1 cellular context compared by ENCODE assay signal in the genomic region with DNA sequence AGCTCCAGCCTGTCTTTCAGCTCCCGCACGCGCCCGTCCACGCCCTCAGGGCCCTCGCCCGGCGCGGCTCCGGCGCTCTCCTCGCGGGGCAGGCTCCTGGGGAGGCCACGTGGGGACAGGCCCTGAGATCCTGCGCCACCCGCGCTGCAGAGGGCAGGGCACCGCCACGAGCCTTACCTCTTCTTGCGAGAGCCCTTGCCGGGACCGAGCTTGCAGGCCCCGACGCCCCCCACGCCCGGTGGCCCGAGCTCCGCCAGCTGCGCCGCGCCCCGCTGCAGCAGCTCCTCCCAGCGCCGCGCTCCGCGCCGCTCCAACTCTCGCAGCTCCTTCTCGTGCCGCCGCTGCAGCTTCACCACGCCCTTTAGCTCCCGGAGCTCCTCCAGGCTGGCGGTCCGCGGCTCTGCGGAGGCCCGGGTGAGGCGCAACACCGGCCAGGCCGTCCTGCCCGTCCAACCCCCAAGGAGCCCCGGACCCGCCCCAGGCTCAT.
TF ChIP-seq lines count a peak whose summit lies in the region.

No MANE protein-coding gene starts in this region.

TF ChIP-seq in K562, 482 proteins besides CTCF, POLR2A, EP300 and RAD21 (continued from another document and continues in another):
- TF ChIP-seq CEBPZ (IDR thresholded peaks at IDR 0.05; ENCODE audit: borderline replicate concordance, low read depth, low read length) = no peak
- no peak for TF ChIP-seq ELF2 (CRISPR knock-in tag; IDR thresholded peaks at IDR 0.05)
- TF ChIP-seq JUN (IDR thresholded peaks at IDR 0.05; ENCODE audit: borderline replicate concordance, low read depth, low read length) = no peak
- no peak for TF ChIP-seq JUN (CRISPR knock-in tag; IDR thresholded peaks at IDR 0.05; ENCODE audit: borderline replicate concordance)
- no peak for TF ChIP-seq MCM3 (IDR thresholded peaks at IDR 0.05)
- TF ChIP-seq ESRRB (CRISPR knock-in tag; IDR thresholded peaks at IDR 0.05; ENCODE audit: borderline replicate concordance) = no peak
- peak; percentile 67 for TF ChIP-seq RBFOX2 (IDR thresholded peaks at IDR 0.05; ENCODE audit: low read depth, low read length)
- TF ChIP-seq, protein P1, sequence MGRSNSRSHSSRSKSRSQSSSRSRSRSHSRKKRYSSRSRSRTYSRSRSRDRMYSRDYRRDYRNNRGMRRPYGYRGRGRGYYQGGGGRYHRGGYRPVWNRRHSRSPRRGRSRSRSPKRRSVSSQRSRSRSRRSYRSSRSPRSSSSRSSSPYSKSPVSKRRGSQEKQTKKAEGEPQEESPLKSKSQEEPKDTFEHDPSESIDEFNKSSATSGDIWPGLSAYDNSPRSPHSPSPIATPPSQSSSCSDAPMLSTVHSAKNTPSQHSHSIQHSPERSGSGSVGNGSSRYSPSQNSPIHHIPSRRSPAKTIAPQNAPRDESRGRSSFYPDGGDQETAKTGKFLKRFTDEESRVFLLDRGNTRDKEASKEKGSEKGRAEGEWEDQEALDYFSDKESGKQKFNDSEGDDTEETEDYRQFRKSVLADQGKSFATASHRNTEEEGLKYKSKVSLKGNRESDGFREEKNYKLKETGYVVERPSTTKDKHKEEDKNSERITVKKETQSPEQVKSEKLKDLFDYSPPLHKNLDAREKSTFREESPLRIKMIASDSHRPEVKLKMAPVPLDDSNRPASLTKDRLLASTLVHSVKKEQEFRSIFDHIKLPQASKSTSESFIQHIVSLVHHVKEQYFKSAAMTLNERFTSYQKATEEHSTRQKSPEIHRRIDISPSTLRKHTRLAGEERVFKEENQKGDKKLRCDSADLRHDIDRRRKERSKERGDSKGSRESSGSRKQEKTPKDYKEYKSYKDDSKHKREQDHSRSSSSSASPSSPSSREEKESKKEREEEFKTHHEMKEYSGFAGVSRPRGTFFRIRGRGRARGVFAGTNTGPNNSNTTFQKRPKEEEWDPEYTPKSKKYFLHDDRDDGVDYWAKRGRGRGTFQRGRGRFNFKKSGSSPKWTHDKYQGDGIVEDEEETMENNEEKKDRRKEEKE (IDR thresholded peaks at IDR 0.05; ENCODE audit: borderline replicate concordance in 1 of 2, control insufficient read depth in 1 of 2, low read depth in 2 of 2, low read length in 1 of 2) = no peak
- no peak for TF ChIP-seq CEBPB (tag; IDR thresholded peaks at IDR 0.05)
- peak; percentile 42 for TF ChIP-seq CCNT2 (IDR thresholded peaks at IDR 0.05; ENCODE audit: borderline replicate concordance, extremely low read depth, insufficient read length, low read depth, low read length)
- no peak for TF ChIP-seq TRIM24 (IDR thresholded peaks at IDR 0.05)
- no peak for TF ChIP-seq NFE2L1 (tag; IDR thresholded peaks at IDR 0.05; ENCODE audit: borderline replicate concordance, low read depth)
- TF ChIP-seq ZBTB17 (CRISPR knock-in tag; IDR thresholded peaks at IDR 0.05) = no peak
- peak; percentile 75; the same call in 1 of the 2 replicates for TF ChIP-seq CTBP1 (IDR thresholded peaks at IDR 0.05; ENCODE audit: borderline replicate concordance)
- TF ChIP-seq, protein P2, sequence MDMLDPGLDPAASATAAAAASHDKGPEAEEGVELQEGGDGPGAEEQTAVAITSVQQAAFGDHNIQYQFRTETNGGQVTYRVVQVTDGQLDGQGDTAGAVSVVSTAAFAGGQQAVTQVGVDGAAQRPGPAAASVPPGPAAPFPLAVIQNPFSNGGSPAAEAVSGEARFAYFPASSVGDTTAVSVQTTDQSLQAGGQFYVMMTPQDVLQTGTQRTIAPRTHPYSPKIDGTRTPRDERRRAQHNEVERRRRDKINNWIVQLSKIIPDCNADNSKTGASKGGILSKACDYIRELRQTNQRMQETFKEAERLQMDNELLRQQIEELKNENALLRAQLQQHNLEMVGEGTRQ (CRISPR knock-in tag; IDR thresholded peaks at IDR 0.05) = 0 out of 2 replicates have a peak, but pooled peaks have one; percentile 27
- no peak for TF ChIP-seq CHCHD3 (CRISPR knock-in tag; IDR thresholded peaks at IDR 0.05)
- peak; percentile 61; the same call in 1 of the 2 replicates for TF ChIP-seq ARID4B (CRISPR knock-in tag; IDR thresholded peaks at IDR 0.05)
- TF ChIP-seq KDM1A (IDR thresholded peaks at IDR 0.05) = no peak
- TF ChIP-seq MECOM (CRISPR knock-in tag; IDR thresholded peaks at IDR 0.05) = no peak
- TF ChIP-seq BRD9 (IDR thresholded peaks at IDR 0.05; ENCODE audit: low read depth, partially characterized antibody) = no peak
- TF ChIP-seq, protein P3, sequence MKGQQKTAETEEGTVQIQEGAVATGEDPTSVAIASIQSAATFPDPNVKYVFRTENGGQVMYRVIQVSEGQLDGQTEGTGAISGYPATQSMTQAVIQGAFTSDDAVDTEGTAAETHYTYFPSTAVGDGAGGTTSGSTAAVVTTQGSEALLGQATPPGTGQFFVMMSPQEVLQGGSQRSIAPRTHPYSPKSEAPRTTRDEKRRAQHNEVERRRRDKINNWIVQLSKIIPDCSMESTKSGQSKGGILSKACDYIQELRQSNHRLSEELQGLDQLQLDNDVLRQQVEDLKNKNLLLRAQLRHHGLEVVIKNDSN (CRISPR knock-in tag; IDR thresholded peaks at IDR 0.05) = peak; percentile 65
- TF ChIP-seq, protein P4, sequence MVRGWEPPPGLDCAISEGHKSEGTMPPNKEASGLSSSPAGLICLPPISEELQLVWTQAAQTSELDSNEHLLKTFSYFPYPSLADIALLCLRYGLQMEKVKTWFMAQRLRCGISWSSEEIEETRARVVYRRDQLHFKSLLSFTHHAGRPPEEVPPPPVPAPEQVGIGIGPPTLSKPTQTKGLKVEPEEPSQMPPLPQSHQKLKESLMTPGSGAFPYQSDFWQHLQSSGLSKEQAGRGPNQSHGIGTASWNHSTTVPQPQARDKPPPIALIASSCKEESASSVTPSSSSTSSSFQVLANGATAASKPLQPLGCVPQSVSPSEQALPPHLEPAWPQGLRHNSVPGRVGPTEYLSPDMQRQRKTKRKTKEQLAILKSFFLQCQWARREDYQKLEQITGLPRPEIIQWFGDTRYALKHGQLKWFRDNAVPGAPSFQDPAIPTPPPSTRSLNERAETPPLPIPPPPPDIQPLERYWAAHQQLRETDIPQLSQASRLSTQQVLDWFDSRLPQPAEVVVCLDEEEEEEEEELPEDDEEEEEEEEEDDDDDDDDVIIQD (CRISPR knock-in tag; IDR thresholded peaks at IDR 0.05) = no peak
- TF ChIP-seq MEF2D (tag; conservative IDR thresholded peaks at IDR 0.05; ENCODE audit: low read depth) = no peak
- TF ChIP-seq MCM7 (IDR thresholded peaks at IDR 0.05) = no peak
- TF ChIP-seq GABPA (tag; conservative IDR thresholded peaks at IDR 0.05; ENCODE audit: low read depth) = no peak
- no peak for TF ChIP-seq HNRNPH1 (optimal IDR thresholded peaks at IDR 0.05; ENCODE audit: low read depth, low read length)
- TF ChIP-seq NR1H2 (CRISPR knock-in tag; IDR thresholded peaks at IDR 0.05) = no peak
- TF ChIP-seq ZNF717 (CRISPR knock-in tag; IDR thresholded peaks at IDR 0.05) = no peak
- TF ChIP-seq NONO (IDR thresholded peaks at IDR 0.05; ENCODE audit: low read depth in 2 of 2, low read length in 1 of 2) = no peak
- TF ChIP-seq SNRNP70 (optimal IDR thresholded peaks at IDR 0.05; ENCODE audit: low read depth, low read length) = no peak
- no peak for TF ChIP-seq ZNF41 (CRISPR knock-in tag; conservative IDR thresholded peaks at IDR 0.05)
- TF ChIP-seq NELFE (IDR thresholded peaks at IDR 0.05; ENCODE audit: insufficient read depth, insufficient read length) = no peak
- peak; percentile 71 for TF ChIP-seq U2AF1 (optimal IDR thresholded peaks at IDR 0.05; ENCODE audit: low read depth, low read length)
- no peak for TF ChIP-seq ZNF561 (CRISPR knock-in tag; conservative IDR thresholded peaks at IDR 0.05)
- TF ChIP-seq FOXJ2 (tag; IDR thresholded peaks at IDR 0.05) = no peak
- no peak for TF ChIP-seq ZKSCAN8 (CRISPR knock-in tag; IDR thresholded peaks at IDR 0.05)
- no peak for TF ChIP-seq EZH2 (IDR thresholded peaks at IDR 0.05; ENCODE audit: borderline replicate concordance, low read depth, low read length)
- TF ChIP-seq ZNF785 (CRISPR knock-in tag; IDR thresholded peaks at IDR 0.05) = no peak
- TF ChIP-seq PHB2 (IDR thresholded peaks at IDR 0.05; ENCODE audit: low read depth) = no peak
- TF ChIP-seq MAFK (IDR thresholded peaks at IDR 0.05; ENCODE audit: low read length) = no peak
- TF ChIP-seq NFE2 (IDR thresholded peaks at IDR 0.05; ENCODE audit: low read depth) = no peak
- no peak for TF ChIP-seq TEAD4 (IDR thresholded peaks at IDR 0.05; ENCODE audit: low read length)
- peak; percentile 39; the same call in 1 of the 2 replicates for TF ChIP-seq TEAD4 (CRISPR knock-in tag; IDR thresholded peaks at IDR 0.05; ENCODE audit: borderline replicate concordance)
- no peak for TF ChIP-seq ZNF384 (IDR thresholded peaks at IDR 0.05; ENCODE audit: low read depth, low read length)
- no peak for TF ChIP-seq ATF2 (CRISPR knock-in tag; IDR thresholded peaks at IDR 0.05)
- no peak for TF ChIP-seq POLR2B (IDR thresholded peaks at IDR 0.05; ENCODE audit: low read depth, partially characterized antibody)
- TF ChIP-seq ARHGAP35 (IDR thresholded peaks at IDR 0.05; ENCODE audit: partially characterized antibody) = no peak
- no peak for TF ChIP-seq ZNF76 (CRISPR knock-in tag; IDR thresholded peaks at IDR 0.05; ENCODE audit: borderline replicate concordance)
- TF ChIP-seq ETV5 (CRISPR knock-in tag; IDR thresholded peaks at IDR 0.05; ENCODE audit: low read depth) = 0 out of 2 replicates have a peak, but pooled peaks have one; percentile 18
- TF ChIP-seq KAT7 (CRISPR knock-in tag; IDR thresholded peaks at IDR 0.05; ENCODE audit: borderline replicate concordance) = 0 out of 2 replicates have a peak, but pooled peaks have one; percentile 59
- no peak; the same call in 1 of the 2 replicates for TF ChIP-seq ZBTB7A (IDR thresholded peaks at IDR 0.05; ENCODE audit: borderline replicate concordance, control insufficient read depth, low read depth, low read length)
- no peak for TF ChIP-seq DLX4 (CRISPR knock-in tag; IDR thresholded peaks at IDR 0.05)
- no peak for TF ChIP-seq STAT5B (CRISPR knock-in tag; IDR thresholded peaks at IDR 0.05)
- TF ChIP-seq ZNF347 (CRISPR knock-in tag; IDR thresholded peaks at IDR 0.05; ENCODE audit: low read depth) = no peak
- no peak for TF ChIP-seq OTX1 (CRISPR knock-in tag; IDR thresholded peaks at IDR 0.05)
